ENCODE assay signal across 1 cellular context in genomic region chr7:27662490-27663205, GRCh38.
TF ChIP-seq lines count a peak whose summit lies in the region.

Gene HIBADH, minus strand, starts transcription at chr7:27662883. Its CDS starts 95 bp downstream, at chr7:27662788.

TF ChIP-seq in K562, 482 proteins besides CTCF, POLR2A, EP300 and RAD21 (continued from another document and continues in another):
- TF ChIP-seq ZNF324 (CRISPR knock-in tag; IDR thresholded peaks at IDR 0.05), result no peak
- TF ChIP-seq SMARCC2 (IDR thresholded peaks at IDR 0.05; ENCODE audit: low read depth), result no peak
- peak in 2 of 3 experiments; percentile 72 to 79 for TF ChIP-seq YY1 (IDR thresholded peaks at IDR 0.05; ENCODE audit: borderline replicate concordance in 1 of 3, control insufficient read depth in 1 of 3, extremely low read depth in 1 of 3, insufficient read depth in 3 of 3, insufficient read length in 1 of 3, insufficient replicate concordance in 2 of 3, low read depth in 1 of 3, low read length in 2 of 3)
- TF ChIP-seq HMBOX1 (IDR thresholded peaks at IDR 0.05), result no peak
- TF ChIP-seq CHD7 (IDR thresholded peaks at IDR 0.05; ENCODE audit: low read depth, low read length), result no peak
- no peak for TF ChIP-seq E2F3 (CRISPR knock-in tag; IDR thresholded peaks at IDR 0.05)
- peak; percentile 67; the same call in 1 of the 2 replicates for TF ChIP-seq LCOR (CRISPR knock-in tag; IDR thresholded peaks at IDR 0.05)
- no peak for TF ChIP-seq SRSF7 (optimal IDR thresholded peaks at IDR 0.05; ENCODE audit: low read depth, low read length)
- no peak for TF ChIP-seq CAMTA2 (CRISPR knock-in tag; conservative IDR thresholded peaks at IDR 0.05)
- TF ChIP-seq TAF1 (IDR thresholded peaks at IDR 0.05; ENCODE audit: control insufficient read depth, extremely low read depth, insufficient read depth, low read length, severe bottlenecking), result peak; percentile 83
- TF ChIP-seq EGR1 (conservative IDR thresholded peaks at IDR 0.05), result peak; percentile 100
- TF ChIP-seq HBP1 (CRISPR knock-in tag; IDR thresholded peaks at IDR 0.05), result no peak
- peak; percentile 32; the same call in 1 of the 2 replicates for TF ChIP-seq FOSL1 (tag; conservative IDR thresholded peaks at IDR 0.05)
- TF ChIP-seq, protein P1, sequence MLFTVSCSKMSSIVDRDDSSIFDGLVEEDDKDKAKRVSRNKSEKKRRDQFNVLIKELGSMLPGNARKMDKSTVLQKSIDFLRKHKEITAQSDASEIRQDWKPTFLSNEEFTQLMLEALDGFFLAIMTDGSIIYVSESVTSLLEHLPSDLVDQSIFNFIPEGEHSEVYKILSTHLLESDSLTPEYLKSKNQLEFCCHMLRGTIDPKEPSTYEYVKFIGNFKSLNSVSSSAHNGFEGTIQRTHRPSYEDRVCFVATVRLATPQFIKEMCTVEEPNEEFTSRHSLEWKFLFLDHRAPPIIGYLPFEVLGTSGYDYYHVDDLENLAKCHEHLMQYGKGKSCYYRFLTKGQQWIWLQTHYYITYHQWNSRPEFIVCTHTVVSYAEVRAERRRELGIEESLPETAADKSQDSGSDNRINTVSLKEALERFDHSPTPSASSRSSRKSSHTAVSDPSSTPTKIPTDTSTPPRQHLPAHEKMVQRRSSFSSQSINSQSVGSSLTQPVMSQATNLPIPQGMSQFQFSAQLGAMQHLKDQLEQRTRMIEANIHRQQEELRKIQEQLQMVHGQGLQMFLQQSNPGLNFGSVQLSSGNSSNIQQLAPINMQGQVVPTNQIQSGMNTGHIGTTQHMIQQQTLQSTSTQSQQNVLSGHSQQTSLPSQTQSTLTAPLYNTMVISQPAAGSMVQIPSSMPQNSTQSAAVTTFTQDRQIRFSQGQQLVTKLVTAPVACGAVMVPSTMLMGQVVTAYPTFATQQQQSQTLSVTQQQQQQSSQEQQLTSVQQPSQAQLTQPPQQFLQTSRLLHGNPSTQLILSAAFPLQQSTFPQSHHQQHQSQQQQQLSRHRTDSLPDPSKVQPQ (CRISPR knock-in tag; IDR thresholded peaks at IDR 0.05; ENCODE audit: borderline replicate concordance), result no peak
- TF ChIP-seq DPF2 (IDR thresholded peaks at IDR 0.05), result no peak; the same call in 1 of the 2 replicates
- no peak for TF ChIP-seq ZNF766 (CRISPR knock-in tag; conservative IDR thresholded peaks at IDR 0.05)
- TF ChIP-seq ASH1L (IDR thresholded peaks at IDR 0.05; ENCODE audit: borderline replicate concordance, low read depth, partially characterized antibody), result peak; percentile 54
- TF ChIP-seq POLR2AphosphoS2 (IDR thresholded peaks at IDR 0.05; ENCODE audit: low read length), result no peak
- TF ChIP-seq ZNF282 (CRISPR knock-in tag; IDR thresholded peaks at IDR 0.05), result no peak
- peak; percentile 82 for TF ChIP-seq NEUROD1 (IDR thresholded peaks at IDR 0.05; ENCODE audit: borderline replicate concordance, low read depth, low read length, partially characterized antibody)
- peak; percentile 91 for TF ChIP-seq RBFOX2 (IDR thresholded peaks at IDR 0.05; ENCODE audit: low read depth, low read length)
- TF ChIP-seq HMG20A (CRISPR knock-in tag; conservative IDR thresholded peaks at IDR 0.05), result no peak
- TF ChIP-seq ATF4 (CRISPR knock-in tag; IDR thresholded peaks at IDR 0.05), result 0 out of 2 replicates have a peak, but pooled peaks have one; percentile 6
- TF ChIP-seq NFE2L1 (tag; IDR thresholded peaks at IDR 0.05; ENCODE audit: borderline replicate concordance, low read depth), result no peak
- TF ChIP-seq, protein P2, sequence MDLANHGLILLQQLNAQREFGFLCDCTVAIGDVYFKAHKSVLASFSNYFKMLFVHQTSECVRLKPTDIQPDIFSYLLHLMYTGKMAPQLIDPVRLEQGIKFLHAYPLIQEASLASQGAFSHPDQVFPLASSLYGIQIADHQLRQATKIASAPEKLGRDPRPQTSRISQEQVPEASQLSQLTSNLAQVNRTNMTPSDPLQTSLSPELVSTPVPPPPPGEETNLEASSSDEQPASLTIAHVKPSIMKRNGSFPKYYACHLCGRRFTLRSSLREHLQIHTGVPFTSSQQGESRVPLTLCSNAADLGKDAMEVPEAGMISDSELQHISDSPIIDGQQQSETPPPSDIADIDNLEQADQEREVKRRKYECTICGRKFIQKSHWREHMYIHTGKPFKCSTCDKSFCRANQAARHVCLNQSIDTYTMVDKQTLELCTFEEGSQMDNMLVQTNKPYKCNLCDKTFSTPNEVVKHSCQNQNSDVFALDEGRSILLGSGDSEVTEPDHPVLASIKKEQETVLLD (IDR thresholded peaks at IDR 0.05), result peak; percentile 62; the same call in 1 of the 2 replicates
- no peak for TF ChIP-seq FOXM1 (IDR thresholded peaks at IDR 0.05; ENCODE audit: low read depth)
- TF ChIP-seq FOXM1 (CRISPR knock-in tag; IDR thresholded peaks at IDR 0.05; ENCODE audit: low read depth), result no peak
- TF ChIP-seq CBX1 (IDR thresholded peaks at IDR 0.05; ENCODE audit: low read depth), result peak; percentile 61
- no peak for TF ChIP-seq ARHGAP35 (IDR thresholded peaks at IDR 0.05; ENCODE audit: partially characterized antibody)
- TF ChIP-seq PTRF (tag; IDR thresholded peaks at IDR 0.05), result no peak
- TF ChIP-seq RB1 (IDR thresholded peaks at IDR 0.05; ENCODE audit: low read depth), result peak; percentile 75; the same call in 1 of the 2 replicates
- TF ChIP-seq ZBTB17 (CRISPR knock-in tag; IDR thresholded peaks at IDR 0.05), result no peak
- TF ChIP-seq ZKSCAN1 (IDR thresholded peaks at IDR 0.05; ENCODE audit: low read depth, low read length), result no peak
- TF ChIP-seq, protein P3, sequence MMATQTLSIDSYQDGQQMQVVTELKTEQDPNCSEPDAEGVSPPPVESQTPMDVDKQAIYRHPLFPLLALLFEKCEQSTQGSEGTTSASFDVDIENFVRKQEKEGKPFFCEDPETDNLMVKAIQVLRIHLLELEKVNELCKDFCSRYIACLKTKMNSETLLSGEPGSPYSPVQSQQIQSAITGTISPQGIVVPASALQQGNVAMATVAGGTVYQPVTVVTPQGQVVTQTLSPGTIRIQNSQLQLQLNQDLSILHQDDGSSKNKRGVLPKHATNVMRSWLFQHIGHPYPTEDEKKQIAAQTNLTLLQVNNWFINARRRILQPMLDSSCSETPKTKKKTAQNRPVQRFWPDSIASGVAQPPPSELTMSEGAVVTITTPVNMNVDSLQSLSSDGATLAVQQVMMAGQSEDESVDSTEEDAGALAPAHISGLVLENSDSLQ (IDR thresholded peaks at IDR 0.05), result peak; percentile 100
- TF ChIP-seq TCF7 (IDR thresholded peaks at IDR 0.05; ENCODE audit: borderline replicate concordance), result no peak
- TF ChIP-seq FOXK2 (conservative IDR thresholded peaks at IDR 0.05 in 1 of 2, IDR thresholded peaks at IDR 0.05 in 1 of 2; ENCODE audit: low read depth in 2 of 2), result peak; percentile 99 to 100
- peak; percentile 59; the same call in 1 of the 2 replicates for TF ChIP-seq JUN (IDR thresholded peaks at IDR 0.05; ENCODE audit: borderline replicate concordance, low read depth, low read length)
- TF ChIP-seq JUN (CRISPR knock-in tag; IDR thresholded peaks at IDR 0.05; ENCODE audit: borderline replicate concordance), result no peak
- TF ChIP-seq MAZ (CRISPR knock-in tag; conservative IDR thresholded peaks at IDR 0.05 in 1 of 2, IDR thresholded peaks at IDR 0.05 in 1 of 2), result peak; percentile 88 to 97
- TF ChIP-seq ZNF740 (CRISPR knock-in tag; IDR thresholded peaks at IDR 0.05), result no peak
- TF ChIP-seq ZNF740 (tag; IDR thresholded peaks at IDR 0.05), result no peak
- peak; percentile 73 for TF ChIP-seq SOX6 (IDR thresholded peaks at IDR 0.05)
- 0 out of 2 replicates have a peak, but pooled peaks have one; percentile 19 for TF ChIP-seq HIVEP1 (CRISPR knock-in tag; IDR thresholded peaks at IDR 0.05)
